14 cellular contexts compared by ENCODE assay signal in genomic region chr18:13565228-13565627, GRCh38.
A peak's percentile ranks its signal among the peaks of the same experiment; 100 is the strongest.
DNase-seq lines count a peak whose midpoint lies in the region; ATAC-seq and TF ChIP-seq lines count a peak whose summit lies in the region.
"Had no signal": no experiment of that assay in that cellular context is flagged by ENCODE, and none has a peak within 500 bp of the region (broad histone marks: within the 10 kb centered on the region; RNA-seq: fewer than 3 reads in every experiment).

No MANE protein-coding gene starts in this region.

- intact Hi-C loops in heart right ventricle (cut with DNase I): loop anchor here in 3 of 10 donors (1.0 to 10.0 kb wide), 3 partner anchors 46 to 160 kb away; partner anchors contain the start of genes FAM210A (in 1 of the 3) and RNMT (in 1 of the 3)

- H3K4me3 ChIP-seq in BLaER1 treated with 17β-estradiol and CSF1 and Interleukin-3, amounts not matched to agents 10 nM and 100 nM: no peak overlapping the region
- no peak overlapping the region for H3K4me3 ChIP-seq in heart right ventricle
- no peak overlapping the region for H3K4me3 ChIP-seq in rectal smooth muscle tissue (ENCODE audit: low read length)

- H3K27me3 ChIP-seq in BLaER1 treated with 17β-estradiol and CSF1 and Interleukin-3, amounts not matched to agents 10 nM and 100 nM: no peaks in the 10 kb centered on the region
- H3K27me3 ChIP-seq in heart right ventricle (no peaks in the 10 kb centered on the region), rectal smooth muscle tissue (ENCODE audit: control insufficient read depth, insufficient read depth, low read length) (no peaks in the 10 kb centered on the region)
- H3K27me3 ChIP-seq: BE2C had no signal

- peaks cover 0 to 7% (median 0%) of the 10 kb centered on the region in 11 experiments; a peak in 3 of 22 replicates for H4K20me1 ChIP-seq in BLaER1 treated with 17β-estradiol and CSF1 and Interleukin-3, amounts not matched to agents 10 nM and 100 nM

- peak overlapping the region in 5 of 11 experiments; percentile 13 to 68 (median 56); a peak in 6 of 22 replicates for H3K9ac ChIP-seq in BLaER1 treated with 17β-estradiol and CSF1 and Interleukin-3, amounts not matched to agents 10 nM and 100 nM
- H3K9ac ChIP-seq in rectal smooth muscle tissue (ENCODE audit: low read length): no peak overlapping the region

- H3K4me2 ChIP-seq in BLaER1 treated with 17β-estradiol and CSF1 and Interleukin-3, amounts not matched to agents 10 nM and 100 nM: peak overlapping the region; percentile 79 to 94 (median 89)

- peak; percentile 79 to 92 (median 85) for ATAC-seq in heart right ventricle
- ATAC-seq in GM21529 (IDR thresholded peaks at IDR 0.05; ENCODE audit: unreplicated experiment): no peak

- H3K27ac ChIP-seq in BLaER1 treated with 17β-estradiol and CSF1 and Interleukin-3, amounts not matched to agents 10 nM and 100 nM: peak overlapping the region; percentile 58 to 98 (median 81); a peak in 20 of 22 replicates
- H3K27ac ChIP-seq in heart right ventricle (peak overlapping the region; percentile 22 to 90 (median 68)), rectal smooth muscle tissue (ENCODE audit: low read depth, low read length) (peak overlapping the region; percentile 23)
- H3K27ac ChIP-seq: epithelial cell of prostate, neutrophil had no signal

- no peaks in the 10 kb centered on the region for H3K9me3 ChIP-seq in BLaER1 treated with 17β-estradiol and CSF1 and Interleukin-3, amounts not matched to agents 10 nM and 100 nM (replicated peaks in 1 of 11)
- H3K9me3 ChIP-seq in heart right ventricle: no peaks in the 10 kb centered on the region
- H3K9me3 ChIP-seq: BE2C, neutrophil had no signal

- DNase-seq in amygdala (lab: John Stamatoyannopoulos, UW) (peak in 55 of 56 donors; percentile 62 to 99 (median 94)), heart right ventricle (peak; percentile 63 to 80), NCI-H2227 (lab: John Stamatoyannopoulos, UW; ENCODE audit: unreplicated experiment) (no peak), NCI-H82 (lab: John Stamatoyannopoulos, UW) (no peak), NAMALWA (ENCODE audit: low spot score) (no peak)
- DNase-seq: activated effector memory CD4-positive, alpha-beta T cell treated with anti-CD3 and anti-CD28 coated beads, Interleukin-2, amount 50 U/mL, for 16 hours; NCI-H1105; NCI-H446 treated with DMSO at 0.1 percent for 48 hours had no signal

- TF ChIP-seq CTCF in heart right ventricle (IDR thresholded peaks at IDR 0.05): peak in 2 of 9 donors; percentile 10 to 16

- WGBS in heart right ventricle, 2 donors: 53 to 71% methylated on average over 17 of the region's 17 CpGs

- 0 out of 22 replicates have a peak, but pooled peaks cover 0 to 5% (median 0%) of the 10 kb centered on the region in 11 experiments for H3K36me3 ChIP-seq in BLaER1 treated with 17β-estradiol and CSF1 and Interleukin-3, amounts not matched to agents 10 nM and 100 nM
- H3K36me3 ChIP-seq in heart right ventricle (no peaks in the 10 kb centered on the region), rectal smooth muscle tissue (ENCODE audit: control insufficient read depth, insufficient read depth, low read length) (no peaks in the 10 kb centered on the region)
- H3K36me3 ChIP-seq: BE2C, neutrophil had no signal

- H3K4me1 ChIP-seq in BLaER1 treated with 17β-estradiol and CSF1 and Interleukin-3, amounts not matched to agents 10 nM and 100 nM: peaks cover 84 to 100% (median 97%) of the 10 kb centered on the region in 10 experiments
- H3K4me1 ChIP-seq in heart right ventricle: peaks cover 15 to 78% (median 37%) of the 10 kb centered on the region in 9 donors
- H3K4me1 ChIP-seq in rectal smooth muscle tissue (ENCODE audit: control insufficient read depth, insufficient read depth, low read length): peaks cover 22% of the 10 kb centered on the region
- H3K4me1 ChIP-seq: BE2C had no signal

Comparison
In these comparisons a context has a peak if more than half of its experiments do, and no peak if none do; other contexts are left out.
1. H3K27ac ChIP-seq: peak in every context shown above with its lines; median percentile 81 in BLaER1 treated with 17β-estradiol and CSF1 and Interleukin-3, amounts not matched to agents 10 nM and 100 nM; 68 in heart right ventricle; 23 in rectal smooth muscle tissue.
2. DNase-seq: peak in amygdala (55 of 56) and heart right ventricle (2 of 2); none in NCI-H2227 (single experiment), NCI-H82 (single experiment) and NAMALWA (single experiment).